In the genomic region with DNA sequence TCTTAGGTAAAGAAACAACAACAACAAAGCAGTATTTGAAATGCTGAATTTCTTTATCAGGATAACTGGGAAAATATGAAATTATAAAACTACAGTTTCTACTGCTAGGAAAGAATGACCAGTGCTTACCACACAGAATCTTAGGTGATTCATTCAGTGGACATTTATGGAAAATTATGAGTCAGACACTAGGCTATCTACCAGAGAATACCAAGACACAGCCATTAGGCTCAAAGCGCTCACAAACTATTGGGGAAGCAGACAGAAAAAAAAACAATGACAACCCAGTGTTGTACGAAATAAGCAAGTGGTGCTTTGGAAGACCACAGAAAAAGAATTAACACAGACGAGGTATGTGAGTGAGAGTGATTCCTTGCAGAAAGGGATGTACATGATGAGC, we compare ENCODE assay signal across 12 cellular contexts.
DNase-seq lines count a peak whose midpoint lies in the region; ATAC-seq and TF ChIP-seq lines count a peak whose summit lies in the region.
"Had no signal": no experiment of that assay in that cellular context is flagged by ENCODE, and none has a peak within 500 bp of the region (broad histone marks: within the 10 kb centered on the region; RNA-seq: fewer than 3 reads in every experiment).

No MANE protein-coding gene starts in this region.

- H3K4me1 ChIP-seq in uterus = no peaks in the 10 kb centered on the region
- H3K4me1 ChIP-seq: lower lobe of right lung, pancreas had no signal

- no peak overlapping the region for H3K27ac ChIP-seq in uterus
- H3K27ac ChIP-seq: lower lobe of right lung, pancreas had no signal

- H3K9me3 Mint-ChIP-seq in activated T-helper 17 cell treated with anti-CD3 and anti-CD28 coated beads, Interleukin-2, amount 50 U/mL, for 72 hours = peaks cover 10% of the 10 kb centered on the region

- no peak overlapping the region for H3K27ac Mint-ChIP-seq in activated T-helper 17 cell treated with anti-CD3 and anti-CD28 coated beads, Interleukin-2, amount 50 U/mL, for 72 hours

- no peaks in the 10 kb centered on the region for H3K36me3 Mint-ChIP-seq in activated T-helper 17 cell treated with anti-CD3 and anti-CD28 coated beads, Interleukin-2, amount 50 U/mL, for 72 hours (ENCODE audit: low read depth)

- TF ChIP-seq POLR2A in uterus (IDR thresholded peaks at IDR 0.05) = no peak

- no peaks in the 10 kb centered on the region for H3K4me1 Mint-ChIP-seq in activated T-helper 17 cell treated with anti-CD3 and anti-CD28 coated beads, Interleukin-2, amount 50 U/mL, for 72 hours

- no peaks in the 10 kb centered on the region for H3K27me3 ChIP-seq in MG63
- no peaks in the 10 kb centered on the region for H3K27me3 ChIP-seq in uterus
- H3K27me3 ChIP-seq: pancreas had no signal

- DNase-seq in COLO829 (ENCODE audit: low spot score) = peak; percentile 72
- peak; percentile 11 for DNase-seq in MG63
- DNase-seq in dedifferentiated amniotic fluid mesenchymal stem cell (ENCODE audit: extremely low spot score) = peak; percentile 92
- peak; percentile 89 for DNase-seq in non-pigmented ciliary epithelial cell (ENCODE audit: low read depth)
- no peak for DNase-seq in uterus
- no peak for DNase-seq in activated gamma-delta T cell treated with Interleukin-2 at 50 U/mL for 16 hours
- DNase-seq: central memory CD4-positive, alpha-beta T cell; lower lobe of right lung; NCI-H187 treated with DMSO at 0.1 percent for 48 hours; pancreas had no signal

- no peak overlapping the region for H3K4me3 Mint-ChIP-seq in activated T-helper 17 cell treated with anti-CD3 and anti-CD28 coated beads, Interleukin-2, amount 50 U/mL, for 72 hours

- no peak for ATAC-seq in HG02938 (IDR thresholded peaks at IDR 0.05; ENCODE audit: unreplicated experiment)
- no peak for ATAC-seq in activated T-helper 17 cell treated with anti-CD3 and anti-CD28 coated beads, Interleukin-2, amount 50 U/mL, for 72 hours (replicated peaks)
- ATAC-seq: lower lobe of right lung had no signal

- H3K9me3 ChIP-seq in MG63 (no peaks in the 10 kb centered on the region), uterus (no peaks in the 10 kb centered on the region)
- H3K9me3 ChIP-seq: lower lobe of right lung, pancreas had no signal

- TF ChIP-seq CTCF in uterus (IDR thresholded peaks at IDR 0.05) = no peak

- H3K36me3 ChIP-seq in MG63 = no peaks in the 10 kb centered on the region
- H3K36me3 ChIP-seq in uterus = no peaks in the 10 kb centered on the region
- H3K36me3 ChIP-seq: lower lobe of right lung, pancreas had no signal

- H3K27me3 Mint-ChIP-seq in activated T-helper 17 cell treated with anti-CD3 and anti-CD28 coated beads, Interleukin-2, amount 50 U/mL, for 72 hours = no peaks in the 10 kb centered on the region

- H3K4me3 ChIP-seq in MG63 (no peak overlapping the region), uterus (no peak overlapping the region)
- H3K4me3 ChIP-seq: lower lobe of right lung, pancreas had no signal

- intact Hi-C loops in uterus (cut with DNase I; ENCODE audit: low total_unique reads) = no loop called here

Comparison
In these comparisons a context has a peak if more than half of its experiments do, and no peak if none do; other contexts are left out.
1. DNase-seq: peak in COLO829 (single experiment), MG63 (single experiment), dedifferentiated amniotic fluid mesenchymal stem cell (single experiment) and non-pigmented ciliary epithelial cell (single experiment); none in uterus (0 of 2) and activated gamma-delta T cell treated with Interleukin-2 at 50 U/mL for 16 hours (single experiment).